Comparison of ENCODE assay signal across 22 cellular contexts in the genomic region with DNA sequence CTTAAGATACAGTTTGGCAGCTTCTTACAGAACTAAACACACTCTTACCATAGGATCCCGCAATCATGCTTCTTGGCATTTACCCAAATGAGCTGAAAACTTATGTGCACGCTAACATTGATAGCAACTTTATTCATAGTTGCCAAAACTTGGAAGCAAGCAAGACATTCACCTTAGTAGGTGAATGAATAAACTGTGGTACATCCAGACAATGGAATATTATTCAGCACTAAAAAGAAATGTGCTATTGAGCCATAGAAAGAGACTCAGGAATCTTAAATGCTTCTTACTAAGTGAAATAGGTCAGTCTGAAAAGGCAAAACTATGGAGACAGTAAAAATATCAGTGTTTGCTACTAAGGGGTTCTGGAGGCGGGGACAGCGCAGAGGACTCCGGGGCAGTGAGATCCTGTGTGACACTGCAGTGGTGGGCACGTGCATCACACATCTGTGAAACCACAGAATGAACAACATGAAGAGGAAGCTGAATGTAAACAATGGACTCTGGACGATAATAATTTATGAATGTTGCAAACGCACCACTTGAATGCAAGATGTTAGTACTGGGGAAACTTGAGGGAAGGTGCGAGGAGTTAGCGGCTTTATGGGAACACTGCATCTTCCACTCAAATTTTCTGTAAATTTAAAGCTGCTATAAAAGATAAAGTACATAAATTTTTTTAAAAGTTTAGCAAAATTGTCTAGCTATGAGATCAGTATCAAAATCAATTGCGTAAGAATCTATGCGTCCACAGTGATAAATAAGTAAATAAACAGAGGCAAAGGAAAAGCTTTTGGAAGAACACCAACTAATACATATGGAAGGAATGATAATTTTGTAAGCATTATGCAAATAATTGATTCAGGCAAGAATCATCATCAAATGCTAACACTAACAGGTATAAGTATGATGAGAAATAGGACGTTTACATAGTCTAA. TPM values are rescaled to one million over a fixed set of nuclear protein-coding genes. Genes with fewer than 3 reads are reported as not detected.
A peak's percentile ranks its signal among the peaks of the same experiment; 100 is the strongest.
DNase-seq lines count a peak whose midpoint lies in the region; ATAC-seq and TF ChIP-seq lines count a peak whose summit lies in the region.
"Had no signal": no experiment of that assay in that cellular context is flagged by ENCODE, and none has a peak within 500 bp of the region (broad histone marks: within the 10 kb centered on the region; RNA-seq: fewer than 3 reads in every experiment).

No MANE protein-coding gene starts in this region.

- no peak overlapping the region for H3K4me3 ChIP-seq in Panc1 (ENCODE audit: low read depth in 2 of 2, low read length in 2 of 2)
- H3K4me3 ChIP-seq: BLaER1 treated with 17β-estradiol and CSF1 and Interleukin-3, amounts not matched to agents 10 nM and 100 nM; GM12878; SJCRH30 had no signal

- peak overlapping the region; percentile 29 to 82 (median 68) for H3K27ac Mint-ChIP-seq in immature natural killer cell
- peak overlapping the region; percentile 50 for H3K27ac Mint-ChIP-seq in nephron progenitor cell
- H3K27ac Mint-ChIP-seq: CD8-positive, alpha-beta T cell had no signal

- TSS peak; percentile 8 for BruUV-seq in Panc1 (replicated peaks; lab: Mats Ljungman, UMichigan)

- no peaks in the 10 kb centered on the region for H3K9me3 ChIP-seq in Panc1 (ENCODE audit: control insufficient read depth, insufficient read depth, low read depth, low read length)
- H3K9me3 ChIP-seq: SJCRH30 had no signal

- CTCF ChIA-PET in Panc1 (lab: Charles Lee): interaction anchor here (0.6 kb wide), 1 partner anchor 644 kb away, joined by 6 read pairs; no protein-coding TSS in a partner anchor

- H3K4me3 Mint-ChIP-seq in immature natural killer cell (peak overlapping the region in 1 of 5 donors; percentile 57), nephron progenitor cell (no peak overlapping the region)
- H3K4me3 Mint-ChIP-seq: CD8-positive, alpha-beta T cell; HFFc6 had no signal

- no peaks in the 10 kb centered on the region for H3K4me1 ChIP-seq in Panc1 (ENCODE audit: control insufficient read depth, insufficient read depth, low read length)
- H3K4me1 ChIP-seq: SJCRH30 had no signal

- ATAC-seq in Panc1: no peak
- ATAC-seq: CD8-positive, alpha-beta T cell; GM12878; PC-3 had no signal

- no peaks in the 10 kb centered on the region for H3K27me3 ChIP-seq in Panc1 (ENCODE audit: control insufficient read depth, insufficient read depth, low read length)
- H3K27me3 ChIP-seq: BLaER1 treated with 17β-estradiol and CSF1 and Interleukin-3, amounts not matched to agents 10 nM and 100 nM; SJCRH30 had no signal

- TF ChIP-seq CTCF in Panc1 (IDR thresholded peaks at IDR 0.05) (no peak), nephron progenitor cell (IDR thresholded peaks at IDR 0.05) (no peak)

- DNase-seq in HCEC 1CT: peak; percentile 8
- DNase-seq in Panc1 (ENCODE audit: low read depth, low spot score): no peak
- peak in 2 of 3 donors; percentile 22 to 30 for DNase-seq in immature natural killer cell
- DNase-seq in nephron progenitor cell: no peak
- no peak for DNase-seq in SHP77 (lab: John Stamatoyannopoulos, UW)
- DNase-seq in stimulated activated naive CD4-positive, alpha-beta T cell (lab: John Stamatoyannopoulos, UW): no peak
- no peak for DNase-seq in 8988T
- DNase-seq: Calu3; CD8-positive, alpha-beta T cell; HFFc6; KG1; NCI-H1105 treated with DMSO at 0.1 percent for 48 hours; NCI-H1694; NCI-H2081 treated with DMSO at 0.1 percent for 48 hours; NCI-H2227 treated with DMSO at 0.1 percent for 48 hours; NCI-H510A treated with DMSO at 0.1 percent for 48 hours; NCI-H774; PC-3; SJCRH30 had no signal

- H3K4me1 Mint-ChIP-seq in immature natural killer cell (peaks cover 11 to 22% of the 10 kb centered on the region in 2 donors), nephron progenitor cell (peaks cover 4% of the 10 kb centered on the region)

- in situ Hi-C loops in Panc1 (cut with HindIII; ENCODE audit: low pct_unique_long_range_greater_than_20kb, low sequenced_read_pairs): no loop called here

- no peaks in the 10 kb centered on the region for H3K27me3 Mint-ChIP-seq in immature natural killer cell (ENCODE audit: low read depth in 3 of 3)
- H3K27me3 Mint-ChIP-seq in nephron progenitor cell (ENCODE audit: low read depth, poor library complexity): no peaks in the 10 kb centered on the region

- no peak overlapping the region for H3K27ac ChIP-seq in Panc1 (ENCODE audit: low read length)
- H3K27ac ChIP-seq: BLaER1 treated with 17β-estradiol and CSF1 and Interleukin-3, amounts not matched to agents 10 nM and 100 nM; RWPE1; SJCRH30 had no signal

- H3K9me3 Mint-ChIP-seq in immature natural killer cell (no peaks in the 10 kb centered on the region), nephron progenitor cell (peaks cover 15% of the 10 kb centered on the region)
- H3K9me3 Mint-ChIP-seq: CD8-positive, alpha-beta T cell; HFFc6 had no signal

- POLR2A ChIA-PET in Panc1 (lab: Charles Lee): no interaction called here

- H3K36me3 Mint-ChIP-seq in immature natural killer cell (peaks cover 22 to 50% (median 25%) of the 10 kb centered on the region in 3 donors), nephron progenitor cell (ENCODE audit: low read depth) (peaks cover 91% of the 10 kb centered on the region)

- intact Hi-C loops in Panc1 (cut with micrococcal nuclease; ENCODE audit: unreplicated experiment): no loop called here

- H3K36me3 ChIP-seq in Panc1 (ENCODE audit: control insufficient read depth, insufficient read depth, low read length): peaks cover 6% of the 10 kb centered on the region; the same call in 1 of the 2 replicates

RNA-seq across cellular contexts. Expression of gene SPATC1L, which starts 15.4 kb away (rescaled TPM):
- 0.26 TPM for total RNA-seq in Panc1 (2021; ENCODE audit: unreplicated experiment)
- polyA plus RNA-seq in Panc1 (2012; ENCODE audit: insufficient read length): 0.50 TPM
- polyA plus RNA-seq in immature natural killer cell: 10 to 100 TPM in 1 of 3 donors, 1 to 10 TPM in 2; 6.2 to 10.8 (median 9.4) TPM

RNA-seq across cellular contexts. Expression of gene LSS, which starts 28.9 kb away (rescaled TPM):
- total RNA-seq in Panc1 (2021; ENCODE audit: unreplicated experiment): 111 TPM
- polyA plus RNA-seq in Panc1 (2012; ENCODE audit: insufficient read length): 86.2 TPM
- 10 to 100 TPM; 11.3 to 26.2 (median 13.9) TPM for polyA plus RNA-seq in immature natural killer cell

RNA-seq across cellular contexts. Expression of gene FTCD, which starts 44.3 kb away (rescaled TPM):
- 0.21 TPM for total RNA-seq in Panc1 (2021; ENCODE audit: unreplicated experiment)
- not detected for polyA plus RNA-seq in Panc1 (2012; ENCODE audit: insufficient read length)
- polyA plus RNA-seq in immature natural killer cell: not detected
- total RNA-seq: SJCRH30 had no signal

Comparison
In these comparisons a context has a peak if more than half of its experiments do, and no peak if none do; other contexts are left out.
1. DNase-seq: peak in HCEC 1CT (single experiment) and immature natural killer cell (2 of 3); none in Panc1 (single experiment), nephron progenitor cell (single experiment), SHP77 (0 of 2), stimulated activated naive CD4-positive, alpha-beta T cell (0 of 6) and 8988T (single experiment).